ENCODE assay signal across 12 cellular contexts in the genomic region with DNA sequence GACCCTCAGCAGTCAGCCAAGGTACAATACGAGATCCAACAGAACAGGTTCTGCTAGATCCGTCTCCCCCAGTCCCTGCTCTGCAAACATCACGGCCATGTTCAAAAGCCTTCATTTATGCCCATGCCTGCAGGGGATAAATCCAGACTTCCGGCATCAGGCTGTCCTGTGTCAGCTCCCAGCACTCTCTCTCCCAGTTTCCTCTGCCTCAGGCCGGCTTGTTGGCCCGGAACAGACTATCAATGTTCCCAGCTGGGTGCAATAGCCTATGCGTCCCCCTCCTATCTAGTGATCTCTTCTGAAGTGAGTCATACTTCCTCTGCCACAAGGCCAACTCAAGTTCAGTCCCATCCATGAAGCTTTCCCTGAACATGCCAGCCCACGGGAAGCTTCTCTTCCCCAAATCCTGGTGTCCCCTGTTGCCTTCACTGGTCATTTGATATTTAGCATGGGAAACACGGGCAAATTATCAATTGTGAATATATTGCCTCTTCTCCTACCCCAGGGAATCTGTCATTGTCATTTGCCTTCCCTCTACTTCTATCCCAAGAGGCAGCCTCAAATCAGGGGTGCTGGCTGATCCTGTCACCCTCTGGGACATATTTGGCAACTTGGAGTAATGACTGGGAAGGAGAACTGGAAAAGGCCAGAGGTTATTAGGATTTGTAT. TPM values are rescaled to one million over a fixed set of nuclear protein-coding genes. Genes with fewer than 3 reads are reported as not detected.
DNase-seq lines count a peak whose midpoint lies in the region; ATAC-seq lines count a peak whose summit lies in the region.
"Had no signal": no experiment of that assay in that cellular context is flagged by ENCODE, and none has a peak within 500 bp of the region (broad histone marks: within the 10 kb centered on the region; RNA-seq: fewer than 3 reads in every experiment).

No MANE protein-coding gene starts in this region.

- intact Hi-C loops in posterior vena cava (cut with DNase I) = no loop called here

- no peaks in the 10 kb centered on the region for H3K36me3 Mint-ChIP-seq in stimulated activated effector memory CD8-positive, alpha-beta T cell treated with anti-CD3 and anti-CD28 coated beads, Interleukin-12 subunit alpha, Interleukin-12 subunit beta, amount 100 ng/mL, for 72 hours
- H3K36me3 Mint-ChIP-seq in T-helper 17 cell (ENCODE audit: low read depth) = peaks cover 2% of the 10 kb centered on the region

- ATAC-seq in GM19455 (IDR thresholded peaks at IDR 0.05; ENCODE audit: unreplicated experiment) = no peak
- no peak for ATAC-seq in stimulated activated effector memory CD8-positive, alpha-beta T cell treated with anti-CD3 and anti-CD28 coated beads, Interleukin-12 subunit alpha, Interleukin-12 subunit beta, amount 100 ng/mL, for 72 hours
- no peak for ATAC-seq in T-helper 17 cell
- ATAC-seq: activated naive CD8-positive, alpha-beta T cell treated with anti-CD3 and anti-CD28 coated beads, Interleukin-2, amount 50 U/mL, for 24 hours had no signal

- no peak overlapping the region for H3K27ac Mint-ChIP-seq in stimulated activated effector memory CD8-positive, alpha-beta T cell treated with anti-CD3 and anti-CD28 coated beads, Interleukin-12 subunit alpha, Interleukin-12 subunit beta, amount 100 ng/mL, for 72 hours
- H3K27ac Mint-ChIP-seq in T-helper 17 cell = no peak overlapping the region
- H3K27ac Mint-ChIP-seq: activated naive CD8-positive, alpha-beta T cell treated with anti-CD3 and anti-CD28 coated beads, Interleukin-2, amount 50 U/mL, for 24 hours had no signal

- no peaks in the 10 kb centered on the region for H3K9me3 Mint-ChIP-seq in stimulated activated effector memory CD8-positive, alpha-beta T cell treated with anti-CD3 and anti-CD28 coated beads, Interleukin-12 subunit alpha, Interleukin-12 subunit beta, amount 100 ng/mL, for 72 hours
- H3K9me3 Mint-ChIP-seq: activated naive CD8-positive, alpha-beta T cell treated with anti-CD3 and anti-CD28 coated beads, Interleukin-2, amount 50 U/mL, for 24 hours had no signal

- no peaks in the 10 kb centered on the region for H3K4me1 Mint-ChIP-seq in stimulated activated effector memory CD8-positive, alpha-beta T cell treated with anti-CD3 and anti-CD28 coated beads, Interleukin-12 subunit alpha, Interleukin-12 subunit beta, amount 100 ng/mL, for 72 hours
- peaks cover 2% of the 10 kb centered on the region for H3K4me1 Mint-ChIP-seq in T-helper 17 cell
- H3K4me1 Mint-ChIP-seq: activated naive CD8-positive, alpha-beta T cell treated with anti-CD3 and anti-CD28 coated beads, Interleukin-2, amount 50 U/mL, for 24 hours had no signal

- DNase-seq in GM04504 (ENCODE audit: low read depth) (peak; percentile 22), NCI-H69 (lab: John Stamatoyannopoulos, UW) (peak; percentile 56), epidermal melanocyte (ENCODE audit: insufficient read length, low spot score) (peak; percentile 29), posterior vena cava (ENCODE audit: low spot score) (peak; percentile 30), NCI-H82 treated with DMSO at 0.1 percent for 48 hours (lab: John Stamatoyannopoulos, UW; ENCODE audit: unreplicated experiment) (no peak), T-helper 17 cell (no peak)
- no peak for DNase-seq in stimulated activated effector memory CD8-positive, alpha-beta T cell treated with anti-CD3 and anti-CD28 coated beads, Interleukin-12 subunit alpha, Interleukin-12 subunit beta, amount 100 ng/mL, for 72 hours (ENCODE audit: low spot score in 2 of 2)
- DNase-seq: activated naive CD8-positive, alpha-beta T cell treated with anti-CD3 and anti-CD28 coated beads, Interleukin-2, amount 50 U/mL, for 24 hours; DND-41; NCI-H446 treated with DMSO at 0.1 percent for 48 hours had no signal

- H3K9me3 ChIP-seq in T-helper 17 cell (ENCODE audit: control insufficient read depth, low read length, poor library complexity, severe bottlenecking) = no peaks in the 10 kb centered on the region

- peaks cover 71% of the 10 kb centered on the region for H3K27me3 Mint-ChIP-seq in T-helper 17 cell

- no peak overlapping the region for H3K4me3 Mint-ChIP-seq in stimulated activated effector memory CD8-positive, alpha-beta T cell treated with anti-CD3 and anti-CD28 coated beads, Interleukin-12 subunit alpha, Interleukin-12 subunit beta, amount 100 ng/mL, for 72 hours
- no peak overlapping the region for H3K4me3 Mint-ChIP-seq in T-helper 17 cell
- H3K4me3 Mint-ChIP-seq: activated naive CD8-positive, alpha-beta T cell treated with anti-CD3 and anti-CD28 coated beads, Interleukin-2, amount 50 U/mL, for 24 hours had no signal

RNA-seq across cellular contexts. Expression of a gene that starts 51.1 kb away (rescaled TPM):
- total RNA-seq in posterior vena cava = not detected
- total RNA-seq in T-helper 17 cell = not detected
- total RNA-seq: activated CD8-positive, alpha-beta memory T cell treated with anti-CD3 and anti-CD28 coated beads for 36 hours had no signal

Comparison
In these comparisons a context has a peak if more than half of its experiments do, and no peak if none do; other contexts are left out.
1. DNase-seq: peak in GM04504 (single experiment), NCI-H69 (single experiment), epidermal melanocyte (single experiment) and posterior vena cava (single experiment); none in NCI-H82 treated with DMSO at 0.1 percent for 48 hours (single experiment), stimulated activated effector memory CD8-positive, alpha-beta T cell treated with anti-CD3 and anti-CD28 coated beads, Interleukin-12 subunit alpha, Interleukin-12 subunit beta, amount 100 ng/mL, for 72 hours (0 of 2) and T-helper 17 cell (0 of 3).